8 cellular contexts compared by ENCODE assay signal in genomic region chr12:15278816-15279658, GRCh38. TPM values are rescaled to one million over a fixed set of nuclear protein-coding genes. Genes with fewer than 3 reads are reported as not detected.
DNase-seq lines count a peak whose midpoint lies in the region; ATAC-seq and TF ChIP-seq lines count a peak whose summit lies in the region.

No MANE protein-coding gene starts in this region.

- ATAC-seq in omental fat pad (ENCODE audit: low FRiP score), result peak; percentile 64
- ATAC-seq in activated naive CD4-positive, alpha-beta T cell treated with anti-CD3 and anti-CD28 coated beads, Interleukin-2, amount 50 U/mL, for 72 hours, result no peak

- H3K27ac Mint-ChIP-seq in HFFc6, result peak overlapping the region; percentile 95
- no peak overlapping the region for H3K27ac Mint-ChIP-seq in activated CD4-positive, alpha-beta T cell treated with anti-CD3 and anti-CD28 coated beads, Interleukin-2, amount 10 ng/mL, durations not matched to agents 24 days and 14 days
- no peak overlapping the region for H3K27ac Mint-ChIP-seq in activated naive CD4-positive, alpha-beta T cell treated with anti-CD3 and anti-CD28 coated beads, Interleukin-2, amount 50 U/mL, for 72 hours

- peak; percentile 47 for TF ChIP-seq CTCF in HFFc6 (IDR thresholded peaks at IDR 0.05)
- TF ChIP-seq CTCF in omental fat pad (IDR thresholded peaks at IDR 0.05), result no peak

- H3K36me3 Mint-ChIP-seq in HFFc6 (ENCODE audit: low read depth), result peaks cover 6% of the 10 kb centered on the region; the same call in 1 of the 2 replicates
- no peaks in the 10 kb centered on the region for H3K36me3 Mint-ChIP-seq in activated CD4-positive, alpha-beta T cell treated with anti-CD3 and anti-CD28 coated beads, Interleukin-2, amount 10 ng/mL, durations not matched to agents 24 days and 14 days (ENCODE audit: low read depth)
- H3K36me3 Mint-ChIP-seq in activated naive CD4-positive, alpha-beta T cell treated with anti-CD3 and anti-CD28 coated beads, Interleukin-2, amount 50 U/mL, for 72 hours, result no peaks in the 10 kb centered on the region

- H3K4me1 Mint-ChIP-seq in HFFc6 (ENCODE audit: low read depth), result peaks cover 42% of the 10 kb centered on the region
- peaks cover 2% of the 10 kb centered on the region for H3K4me1 Mint-ChIP-seq in activated CD4-positive, alpha-beta T cell treated with anti-CD3 and anti-CD28 coated beads, Interleukin-2, amount 10 ng/mL, durations not matched to agents 24 days and 14 days

- H3K27me3 Mint-ChIP-seq in HFFc6 (ENCODE audit: insufficient read depth), result no peaks in the 10 kb centered on the region
- H3K27me3 Mint-ChIP-seq in activated CD4-positive, alpha-beta T cell treated with anti-CD3 and anti-CD28 coated beads, Interleukin-2, amount 10 ng/mL, durations not matched to agents 24 days and 14 days, result peaks cover 2% of the 10 kb centered on the region

- H3K9me3 Mint-ChIP-seq in HFFc6, result no peaks in the 10 kb centered on the region
- no peaks in the 10 kb centered on the region for H3K9me3 Mint-ChIP-seq in activated CD4-positive, alpha-beta T cell treated with anti-CD3 and anti-CD28 coated beads, Interleukin-2, amount 10 ng/mL, durations not matched to agents 24 days and 14 days
- no peaks in the 10 kb centered on the region for H3K9me3 Mint-ChIP-seq in activated naive CD4-positive, alpha-beta T cell treated with anti-CD3 and anti-CD28 coated beads, Interleukin-2, amount 50 U/mL, for 72 hours

- peak overlapping the region; percentile 74 for H3K4me3 Mint-ChIP-seq in HFFc6
- H3K4me3 Mint-ChIP-seq in activated CD4-positive, alpha-beta T cell treated with anti-CD3 and anti-CD28 coated beads, Interleukin-2, amount 10 ng/mL, durations not matched to agents 24 days and 14 days, result no peak overlapping the region

- peak; percentile 91 for DNase-seq in DMS153 (lab: John Stamatoyannopoulos, UW)
- peak; percentile 89 for DNase-seq in HFFc6
- DNase-seq in NCI-H2107 treated with DMSO at 0.1 percent for 48 hours (lab: John Stamatoyannopoulos, UW; ENCODE audit: unreplicated experiment), result peak; percentile 90
- DNase-seq in dermis blood vessel endothelial cell, result peak; percentile 89
- no peak for DNase-seq in omental fat pad (ENCODE audit: low spot score)
- no peak for DNase-seq in NCI-H345 (lab: John Stamatoyannopoulos, UW)
- DNase-seq in activated CD4-positive, alpha-beta T cell treated with anti-CD3 and anti-CD28 coated beads, Interleukin-2, amount 10 ng/mL, durations not matched to agents 24 days and 14 days, result no peak
- DNase-seq in activated naive CD4-positive, alpha-beta T cell treated with anti-CD3 and anti-CD28 coated beads, Interleukin-2, amount 50 U/mL, for 72 hours (ENCODE audit: low spot score in 2 of 2), result no peak

- intact Hi-C loops in activated CD4-positive, alpha-beta T cell treated with anti-CD3 and anti-CD28 coated beads, Interleukin-2, amount 10 ng/mL, durations not matched to agents 24 days and 14 days (cut with micrococcal nuclease), result loop anchor here (5.0 kb wide), 1 partner anchor 578 kb away; no protein-coding TSS in a partner anchor

RNA-seq across cellular contexts. Expression of gene PTPRO, which starts 43.3 kb away (rescaled TPM):
- total RNA-seq in HFFc6 (2021; fragmentation: NEBNext Ultra II Directional; extraction: Animal tissue kit (Norgen Biotek cat#: 25700)), result under 1 TPM in 5 of 6 experiments, not detected in 1; 0.07 to 0.19 (median 0.09) TPM
- not detected in 2 replicates for total RNA-seq in dermis blood vessel endothelial cell
- total RNA-seq in omental fat pad, result 10 to 100 TPM in 1 of 4 donors, 1 to 10 TPM in 3; 2.1 to 12.5 (median 5.7) TPM
- 0.69 and 1.6 TPM in 2 replicates for total RNA-seq in activated CD4-positive, alpha-beta T cell treated with anti-CD3 and anti-CD28 coated beads, Interleukin-2, amount 10 ng/mL, durations not matched to agents 24 days and 14 days
- total RNA-seq in activated naive CD4-positive, alpha-beta T cell treated with anti-CD3 and anti-CD28 coated beads, Interleukin-2, amount 50 U/mL, for 72 hours, result 1 to 10 TPM in 1 of 2 donors, under 1 TPM in 1; 0.77 to 2.4 TPM

RNA-seq across cellular contexts. Expression of gene RERG, which starts 57.8 kb away (rescaled TPM):
- total RNA-seq in HFFc6 (2021; fragmentation: NEBNext Ultra II Directional; extraction: Animal tissue kit (Norgen Biotek cat#: 25700)), result not detected
- total RNA-seq in dermis blood vessel endothelial cell (under 0.01 TPM in 1 of 2 replicates, not detected in the other), omental fat pad (10 to 100 TPM in 3 of 4 donors, 1 to 10 TPM in 1; 9.6 to 84.4 (median 36.4) TPM)
- not detected in 2 replicates for total RNA-seq in activated CD4-positive, alpha-beta T cell treated with anti-CD3 and anti-CD28 coated beads, Interleukin-2, amount 10 ng/mL, durations not matched to agents 24 days and 14 days
- total RNA-seq in activated naive CD4-positive, alpha-beta T cell treated with anti-CD3 and anti-CD28 coated beads, Interleukin-2, amount 50 U/mL, for 72 hours, result not detected

Comparison
In these comparisons a context has a peak if more than half of its experiments do, and no peak if none do; other contexts are left out.
1. DNase-seq: peak in DMS153 (single experiment), HFFc6 (single experiment), NCI-H2107 treated with DMSO at 0.1 percent for 48 hours (single experiment) and dermis blood vessel endothelial cell (single experiment); none in omental fat pad (single experiment), NCI-H345 (single experiment), activated CD4-positive, alpha-beta T cell treated with anti-CD3 and anti-CD28 coated beads, Interleukin-2, amount 10 ng/mL, durations not matched to agents 24 days and 14 days (single experiment) and activated naive CD4-positive, alpha-beta T cell treated with anti-CD3 and anti-CD28 coated beads, Interleukin-2, amount 50 U/mL, for 72 hours (0 of 2).
2. RNA of gene RERG, which starts 57.8 kb away (total RNA-seq): 9.6 to 84.4 TPM in omental fat pad; not detected in HFFc6, under 0.01 TPM in dermis blood vessel endothelial cell, not detected in activated CD4-positive, alpha-beta T cell treated with anti-CD3 and anti-CD28 coated beads, Interleukin-2, amount 10 ng/mL, durations not matched to agents 24 days and 14 days and not detected in activated naive CD4-positive, alpha-beta T cell treated with anti-CD3 and anti-CD28 coated beads, Interleukin-2, amount 50 U/mL, for 72 hours; every median in the first group is over 10 times any median in the second.